1 cellular context compared by ENCODE assay signal in the genomic region with DNA sequence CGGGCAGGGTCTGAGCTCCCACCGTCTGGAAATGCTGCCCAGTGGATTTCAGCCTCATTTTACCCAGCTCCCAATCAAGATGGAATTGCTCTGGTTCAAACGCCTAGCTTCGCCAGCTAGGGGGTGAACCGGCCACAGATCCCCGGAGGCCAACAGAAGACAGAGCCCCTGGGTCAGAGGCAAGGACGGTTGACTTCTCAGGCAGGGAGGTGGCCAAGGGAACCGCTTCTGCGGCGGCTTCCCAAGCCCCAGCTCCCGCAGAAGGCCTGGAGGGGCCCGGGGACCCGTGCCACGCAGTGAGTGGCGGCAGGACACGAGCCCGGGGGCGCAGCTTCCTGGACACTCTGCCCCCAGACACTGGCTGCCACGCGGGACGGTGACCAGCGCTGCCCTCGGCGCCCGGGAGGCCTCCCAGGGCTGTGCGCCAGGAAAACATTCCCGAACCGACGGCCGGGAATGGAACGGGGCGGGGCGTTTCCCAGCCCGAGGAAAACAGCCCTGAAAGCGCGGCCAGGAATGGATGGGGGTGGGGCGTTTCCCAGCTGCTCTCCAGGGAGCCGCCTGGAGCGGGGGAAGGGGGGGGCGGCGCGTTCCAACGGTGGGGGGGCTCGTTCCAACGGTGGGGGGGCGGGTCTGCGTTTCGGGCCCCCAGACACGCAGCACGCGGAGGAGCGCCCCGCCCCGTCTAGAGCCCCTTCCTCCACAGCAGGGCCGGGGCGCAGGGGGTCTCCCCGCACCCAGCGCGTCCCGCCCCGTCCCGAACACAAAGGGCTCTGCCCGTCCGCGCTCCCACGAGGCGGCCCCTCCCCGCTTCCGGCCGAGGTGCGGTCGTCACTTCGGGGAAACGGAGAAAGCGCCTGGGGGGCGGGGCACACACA.
TF ChIP-seq lines count a peak whose summit lies in the region.

No MANE protein-coding gene starts in this region.

TF ChIP-seq in GM23338, 12 proteins besides CTCF, POLR2A, EP300 and RAD21 (continued from another document):
- TF ChIP-seq, protein P1, sequence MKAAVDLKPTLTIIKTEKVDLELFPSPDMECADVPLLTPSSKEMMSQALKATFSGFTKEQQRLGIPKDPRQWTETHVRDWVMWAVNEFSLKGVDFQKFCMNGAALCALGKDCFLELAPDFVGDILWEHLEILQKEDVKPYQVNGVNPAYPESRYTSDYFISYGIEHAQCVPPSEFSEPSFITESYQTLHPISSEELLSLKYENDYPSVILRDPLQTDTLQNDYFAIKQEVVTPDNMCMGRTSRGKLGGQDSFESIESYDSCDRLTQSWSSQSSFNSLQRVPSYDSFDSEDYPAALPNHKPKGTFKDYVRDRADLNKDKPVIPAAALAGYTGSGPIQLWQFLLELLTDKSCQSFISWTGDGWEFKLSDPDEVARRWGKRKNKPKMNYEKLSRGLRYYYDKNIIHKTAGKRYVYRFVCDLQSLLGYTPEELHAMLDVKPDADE (IDR thresholded peaks at IDR 0.05): peak; percentile 66
